8 cellular contexts compared by ENCODE assay signal in genomic region chr10:89563861-89564478, GRCh38. TPM values are rescaled to one million over a fixed set of nuclear protein-coding genes. Genes with fewer than 3 reads are reported as not detected.
DNase-seq lines count a peak whose midpoint lies in the region; ATAC-seq and TF ChIP-seq lines count a peak whose summit lies in the region.

No MANE protein-coding gene starts in this region.

- no peak overlapping the region for H3K27ac ChIP-seq in CD4-positive, alpha-beta memory T cell (ENCODE audit: low read depth, low read length)
- no peak overlapping the region for H3K27ac ChIP-seq in stomach

- peak in 4 of 5 donors; percentile 40 to 48 (median 44) for DNase-seq in CD4-positive, alpha-beta memory T cell
- DNase-seq in GM13977 (ENCODE audit: low spot score): peak; percentile 55
- peak; percentile 23 for DNase-seq in NCI-H2171 treated with DMSO at 0.1 percent for 48 hours (lab: John Stamatoyannopoulos, UW)
- DNase-seq in astrocyte of the spinal cord (ENCODE audit: low read depth, low spot score): peak; percentile 59
- peak; percentile 32 for DNase-seq in iPS-NIHi7 (ENCODE audit: extremely low spot score)
- DNase-seq in stomach: no peak
- no peak for DNase-seq in GF-D8 (lab: John Stamatoyannopoulos, UW)

- H3K4me3 Mint-ChIP-seq in CD4-positive, alpha-beta memory T cell: no peak overlapping the region

- no peak overlapping the region for H3K4me3 ChIP-seq in CD4-positive, alpha-beta memory T cell (ENCODE audit: low read length in 2 of 2)
- no peak overlapping the region for H3K4me3 ChIP-seq in astrocyte of the spinal cord (ENCODE audit: low read depth, low read length)
- H3K4me3 ChIP-seq in stomach: no peak overlapping the region

- H3K4me1 ChIP-seq in CD4-positive, alpha-beta memory T cell (ENCODE audit: insufficient read depth, low read length): no peaks in the 10 kb centered on the region
- H3K4me1 ChIP-seq in stomach: peaks cover 0 to 4% (median 0%) of the 10 kb centered on the region in 4 donors

- no peaks in the 10 kb centered on the region for H3K9me3 Mint-ChIP-seq in CD4-positive, alpha-beta memory T cell

- CTCF ChIA-PET in CD4-positive, alpha-beta memory T cell (lab: Charles Lee; ENCODE audit: partially characterized antibody): interaction anchor here (0.9 to 1.9 kb wide), 11 partner anchors 8 to 348 kb away, joined by 3 to 12 read pairs (median 4); partner anchors contain the start of gene KIF20B

- in situ Hi-C loops in GM13977 (cut with MboI; ENCODE audit: low pct_unique_long_range_greater_than_20kb, low sequenced_read_pairs, unreplicated experiment): loop anchor here (10.0 kb wide), 1 partner anchor 139 kb away; no protein-coding TSS in a partner anchor
- in situ Hi-C loops in astrocyte of the spinal cord (cut with HindIII; ENCODE audit: low sequenced_read_pairs): no loop called here

- H3K27me3 Mint-ChIP-seq in CD4-positive, alpha-beta memory T cell: peaks cover 8 to 11% of the 10 kb centered on the region in 2 donors

- POLR2A ChIA-PET in CD4-positive, alpha-beta memory T cell (lab: Charles Lee; ENCODE audit: partially characterized antibody): no interaction called here

- no peaks in the 10 kb centered on the region for H3K9me3 ChIP-seq in CD4-positive, alpha-beta memory T cell (ENCODE audit: control insufficient read depth in 1 of 2, low read length in 2 of 2)
- H3K9me3 ChIP-seq in stomach: no peaks in the 10 kb centered on the region

- TF ChIP-seq EP300 in stomach (IDR thresholded peaks at IDR 0.05): no peak

- no peak for ATAC-seq in HG03025 (IDR thresholded peaks at IDR 0.05; ENCODE audit: low FRiP score, unreplicated experiment)

- 3 to 17% (median 12%) methylated on average over 2 of the region's 2 CpGs for WGBS in stomach, 5 donors

- H3K36me3 ChIP-seq in CD4-positive, alpha-beta memory T cell (ENCODE audit: insufficient read depth, low read length): no peaks in the 10 kb centered on the region
- H3K36me3 ChIP-seq in stomach: no peaks in the 10 kb centered on the region

- TF ChIP-seq POLR2A in stomach (IDR thresholded peaks at IDR 0.05): no peak

- no peak overlapping the region for H3K27ac Mint-ChIP-seq in CD4-positive, alpha-beta memory T cell

- H3K36me3 Mint-ChIP-seq in CD4-positive, alpha-beta memory T cell: no peaks in the 10 kb centered on the region

- no peaks in the 10 kb centered on the region for H3K27me3 ChIP-seq in CD4-positive, alpha-beta memory T cell (ENCODE audit: insufficient read depth, low read length)
- H3K27me3 ChIP-seq in stomach: no peaks in the 10 kb centered on the region

- TF ChIP-seq CTCF in GM13977 (IDR thresholded peaks at IDR 0.05; ENCODE audit: extremely low read depth, insufficient read depth, missing control alignments) (peak; percentile 66), astrocyte of the spinal cord (IDR thresholded peaks at IDR 0.05; ENCODE audit: low read depth, low read length) (peak; percentile 65), stomach (IDR thresholded peaks at IDR 0.05) (peak in 5 of 7 experiments; percentile 68 to 84 (median 71))

- intact Hi-C loops in CD4-positive, alpha-beta memory T cell (cut with micrococcal nuclease): loop anchor here (1.0 to 10.0 kb wide), 6 partner anchors 138 to 629 kb away; no protein-coding TSS in a partner anchor
- intact Hi-C loops in stomach (cut with DNase I; ENCODE audit: low total_unique reads): loop anchor here (5.0 kb wide), 1 partner anchor 137 kb away; no protein-coding TSS in a partner anchor

- H3K4me1 Mint-ChIP-seq in CD4-positive, alpha-beta memory T cell: no peaks in the 10 kb centered on the region

RNA-seq across cellular contexts. Expression of gene SLC16A12, which starts 28.6 kb away (rescaled TPM):
- not detected for total RNA-seq in CD4-positive, alpha-beta memory T cell
- polyA plus RNA-seq in CD4-positive, alpha-beta memory T cell: not detected
- 1 to 10 TPM in 3 of 5 donors, not detected in 2; 1.4 to 9.7 (median 3.1) TPM for total RNA-seq in stomach
- polyA plus RNA-seq in stomach: under 1 TPM; 0.06 to 0.18 (median 0.15) TPM

Comparison
In these comparisons a context has a peak if more than half of its experiments do, and no peak if none do; other contexts are left out.
1. DNase-seq: peak in CD4-positive, alpha-beta memory T cell (4 of 5), GM13977 (single experiment), NCI-H2171 treated with DMSO at 0.1 percent for 48 hours (single experiment), astrocyte of the spinal cord (single experiment) and iPS-NIHi7 (single experiment); none in stomach (single experiment) and GF-D8 (single experiment).
2. Peak in every context shown above with its lines, with median percentiles within 50 percentile points of each other: CTCF ChIP-seq.